In genomic region chr12:113837528-113838296, GRCh38 we compare ENCODE assay signal across 25 cellular contexts.
DNase-seq lines count a peak whose midpoint lies in the region; ATAC-seq and TF ChIP-seq lines count a peak whose summit lies in the region.
"Had no signal": no experiment of that assay in that cellular context is flagged by ENCODE, and none has a peak within 500 bp of the region (broad histone marks: within the 10 kb centered on the region; RNA-seq: fewer than 3 reads in every experiment).

No MANE protein-coding gene starts in this region.

- no peaks in the 10 kb centered on the region for H3K79me2 ChIP-seq in PC-3 (ENCODE audit: low read length)

- no peak overlapping the region for H2AFZ ChIP-seq in PC-3 (ENCODE audit: low read length)

- H3K9ac ChIP-seq in PC-3 (ENCODE audit: low read length) = no peak overlapping the region

- ATAC-seq in PC-3 (no peak; the same call in 1 of the 2 replicates), HG02981 (IDR thresholded peaks at IDR 0.05; ENCODE audit: unreplicated experiment) (no peak)
- ATAC-seq: stimulated activated memory B cell treated with anti-CD40 and anti-IgM and Interleukin-4, amounts not matched to agents 10 μg/mL and 1 μg/mL and 100 μg/mL, for 72 hours had no signal

- no peaks in the 10 kb centered on the region for H3K9me3 ChIP-seq in PC-3 (ENCODE audit: low read length)
- H3K9me3 ChIP-seq: SJCRH30, thyroid gland had no signal

- no peak overlapping the region for H3K4me3 ChIP-seq in PC-3 (ENCODE audit: low read length)
- H3K4me3 ChIP-seq in epithelial cell of esophagus (ENCODE audit: low read length) = no peak overlapping the region
- H3K4me3 ChIP-seq: SJCRH30, thyroid gland had no signal

- CTCF ChIA-PET in PC-3 (lab: Charles Lee) = no interaction called here

- H3K27ac Mint-ChIP-seq in osteocyte (ENCODE audit: unreplicated experiment) = no peak overlapping the region
- H3K27ac Mint-ChIP-seq: stimulated activated memory B cell treated with anti-CD40 and anti-IgM and Interleukin-4, amounts not matched to agents 10 μg/mL and 1 μg/mL and 100 μg/mL, for 72 hours had no signal

- intact Hi-C loops in PC-3 (cut with micrococcal nuclease) = no loop called here

- H3K4me1 ChIP-seq in PC-3 (ENCODE audit: insufficient read depth, low read length) = no peaks in the 10 kb centered on the region
- H3K4me1 ChIP-seq: thyroid gland had no signal

- H3K4me2 ChIP-seq in PC-3 (ENCODE audit: low read length) = no peak overlapping the region

- no peaks in the 10 kb centered on the region for H3F3A ChIP-seq in PC-3 (ENCODE audit: low read length, unreplicated experiment)

- no peaks in the 10 kb centered on the region for H4K20me1 ChIP-seq in PC-3 (ENCODE audit: low read length)

- no TSS peak for BruUV-seq in PC-3 (replicated peaks; lab: Mats Ljungman, UMichigan)

- peaks cover 13% of the 10 kb centered on the region for H3K36me3 Mint-ChIP-seq in osteocyte (ENCODE audit: unreplicated experiment)

- DNase-seq in DMS 273 (lab: John Stamatoyannopoulos, UW; ENCODE audit: unreplicated experiment) (peak; percentile 6), DMS 273 treated with DMSO at 0.1 percent for 48 hours (lab: John Stamatoyannopoulos, UW) (no peak), PC-3 (no peak), epithelial cell of esophagus (ENCODE audit: low read depth) (no peak), osteocyte (ENCODE audit: extremely low spot score, unreplicated experiment) (no peak), T-helper 2 cell (no peak), NCI-H2196 treated with DMSO at 0.1 percent for 48 hours (lab: John Stamatoyannopoulos, UW; ENCODE audit: unreplicated experiment) (no peak)
- DNase-seq: 8988T; activated CD4-positive, alpha-beta T cell treated with anti-CD3 and anti-CD28 coated beads for 4 hours; activated effector memory CD4-positive, alpha-beta T cell treated with Interleukin-2 at 50 U/mL for 16 hours; CD4-positive, alpha-beta memory T cell; effector memory CD4-positive, alpha-beta T cell; HCEC 1CT; hypothalamus; KG1; mammary epithelial cell; NCI-H1092; NCI-H2081 treated with DMSO at 0.1 percent for 48 hours; NCI-H526; SJCRH30; T-helper 9 cell; thyroid gland had no signal

- H3K4me1 Mint-ChIP-seq in osteocyte (ENCODE audit: unreplicated experiment) = peaks cover 7% of the 10 kb centered on the region
- H3K4me1 Mint-ChIP-seq: central memory CD8-positive, alpha-beta T cell had no signal

- no peak overlapping the region for H3K27ac ChIP-seq in PC-3 (ENCODE audit: low read length)
- H3K27ac ChIP-seq: SJCRH30, thyroid gland had no signal

- H3K9me3 Mint-ChIP-seq in osteocyte (ENCODE audit: unreplicated experiment) = no peaks in the 10 kb centered on the region
- H3K9me3 Mint-ChIP-seq: central memory CD8-positive, alpha-beta T cell; stimulated activated memory B cell treated with anti-CD40 and anti-IgM and Interleukin-4, amounts not matched to agents 10 μg/mL and 1 μg/mL and 100 μg/mL, for 72 hours had no signal

- no peaks in the 10 kb centered on the region for H3K27me3 ChIP-seq in PC-3 (ENCODE audit: low read length)
- H3K27me3 ChIP-seq: SJCRH30, thyroid gland had no signal

- H3K4me3 Mint-ChIP-seq in osteocyte (ENCODE audit: unreplicated experiment) = no peak overlapping the region
- H3K4me3 Mint-ChIP-seq: CD4-positive, alpha-beta memory T cell; central memory CD8-positive, alpha-beta T cell; stimulated activated memory B cell treated with anti-CD40 and anti-IgM and Interleukin-4, amounts not matched to agents 10 μg/mL and 1 μg/mL and 100 μg/mL, for 72 hours had no signal

- 0 out of 2 replicates have a peak, but pooled peaks cover 2% of the 10 kb centered on the region for H3K36me3 ChIP-seq in PC-3 (ENCODE audit: low read depth, low read length)
- H3K36me3 ChIP-seq: SJCRH30, thyroid gland had no signal

- TF ChIP-seq CTCF in PC-3 (conservative IDR thresholded peaks at IDR 0.05; ENCODE audit: low read depth, low read length) (peak; percentile 26; the same call in 1 of the 2 replicates), epithelial cell of esophagus (IDR thresholded peaks at IDR 0.05; ENCODE audit: insufficient read depth, low read depth, low read length, missing control alignments) (peak; percentile 29), osteocyte (IDR thresholded peaks at IDR 0.05) (peak; percentile 24)

- POLR2A ChIA-PET in PC-3 (lab: Charles Lee; ENCODE audit: unreplicated experiment) = no interaction called here

- no peaks in the 10 kb centered on the region for H3K9me2 ChIP-seq in PC-3 (replicated peaks; ENCODE audit: low read length)

- H3K27me3 Mint-ChIP-seq in osteocyte (ENCODE audit: unreplicated experiment) = peaks cover 5% of the 10 kb centered on the region
- H3K27me3 Mint-ChIP-seq: CD4-positive, alpha-beta memory T cell; central memory CD8-positive, alpha-beta T cell; stimulated activated memory B cell treated with anti-CD40 and anti-IgM and Interleukin-4, amounts not matched to agents 10 μg/mL and 1 μg/mL and 100 μg/mL, for 72 hours had no signal
